Comparison of ENCODE assay signal across 17 cellular contexts in the genomic region with DNA sequence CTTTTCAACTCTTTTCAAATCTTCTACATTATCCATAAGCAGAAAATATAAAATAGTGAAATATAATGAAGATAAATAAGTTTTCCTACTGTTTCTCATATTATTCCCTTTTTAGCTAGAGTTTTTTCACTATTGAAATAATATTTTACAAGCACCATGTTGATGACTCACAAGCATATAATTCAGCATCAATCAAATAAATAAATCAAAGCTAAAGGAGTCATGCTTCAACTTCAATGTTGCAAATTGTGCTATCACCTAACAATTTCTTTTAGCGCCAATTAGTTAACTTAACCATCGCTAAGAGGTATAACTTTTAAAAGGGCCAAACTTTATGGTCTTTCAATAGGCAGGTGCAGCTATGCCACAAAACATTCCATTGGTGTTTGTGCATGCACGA.
DNase-seq lines count a peak whose midpoint lies in the region; ATAC-seq, FAIRE-seq and TF ChIP-seq lines count a peak whose summit lies in the region.
"Had no signal": no experiment of that assay in that cellular context is flagged by ENCODE, and none has a peak within 500 bp of the region (broad histone marks: within the 10 kb centered on the region; RNA-seq: fewer than 3 reads in every experiment).

No MANE protein-coding gene starts in this region.

- TF ChIP-seq CTCF in SK-N-SH (IDR thresholded peaks at IDR 0.05): no peak
- TF ChIP-seq CTCF in astrocyte (IDR thresholded peaks at IDR 0.05; ENCODE audit: insufficient read depth, low read depth, low read length): no peak
- no peak for TF ChIP-seq CTCF in neural cell (IDR thresholded peaks at IDR 0.05; ENCODE audit: poor library complexity, severe bottlenecking)

- H3K4me3 ChIP-seq in SK-N-SH (ENCODE audit: low read depth in 2 of 2, low read length in 1 of 2) (no peak overlapping the region), astrocyte (ENCODE audit: insufficient read depth, low read depth, low read length) (no peak overlapping the region), neural cell (ENCODE audit: low read length) (no peak overlapping the region)
- H3K4me3 ChIP-seq: BLaER1 treated with 17β-estradiol and CSF1 and Interleukin-3, amounts not matched to agents 10 nM and 100 nM; GM12878; K562 had no signal

- H2AFZ ChIP-seq in SK-N-SH (ENCODE audit: low read depth): no peak overlapping the region
- no peak overlapping the region for H2AFZ ChIP-seq in astrocyte (ENCODE audit: low read depth, low read length)
- no peak overlapping the region for H2AFZ ChIP-seq in neural cell (ENCODE audit: low read depth, low read length)

- H3K4me2 ChIP-seq in SK-N-SH (no peak overlapping the region), astrocyte (ENCODE audit: low read length) (no peak overlapping the region), neural cell (ENCODE audit: low read length) (peak overlapping the region; percentile 1)
- H3K4me2 ChIP-seq: BLaER1 treated with 17β-estradiol and CSF1 and Interleukin-3, amounts not matched to agents 10 nM and 100 nM had no signal

- H3K79me2 ChIP-seq in SK-N-SH (ENCODE audit: insufficient read depth): no peaks in the 10 kb centered on the region
- no peaks in the 10 kb centered on the region for H3K79me2 ChIP-seq in astrocyte (ENCODE audit: insufficient read depth, low read length)
- H3K79me2 ChIP-seq in neural cell (replicated peaks; ENCODE audit: insufficient read depth, low read length): no peaks in the 10 kb centered on the region

- 56% methylated on average over 3 of the region's 3 CpGs for WGBS in SK-N-SH (ENCODE audit: low lambda C conversion rate)

- no peak for ATAC-seq in SK-N-SH treated with all-trans-retinoic acid at 6 μM for 48 hours
- no peak for ATAC-seq in GM18870 (IDR thresholded peaks at IDR 0.05; ENCODE audit: unreplicated experiment)
- ATAC-seq in HG03442 (IDR thresholded peaks at IDR 0.05; ENCODE audit: unreplicated experiment): no peak
- ATAC-seq: GM12878, K562 had no signal

- H3K4me1 ChIP-seq in SK-N-SH (ENCODE audit: control insufficient read depth in 1 of 2, insufficient read depth in 2 of 2, low read depth in 1 of 2, low read length in 1 of 2) (no peaks in the 10 kb centered on the region), astrocyte (ENCODE audit: insufficient read depth, low read length) (no peaks in the 10 kb centered on the region)
- H3K4me1 ChIP-seq: BLaER1 treated with 17β-estradiol and CSF1 and Interleukin-3, amounts not matched to agents 10 nM and 100 nM had no signal

- TF ChIP-seq EP300 in SK-N-SH (IDR thresholded peaks at IDR 0.05; ENCODE audit: borderline replicate concordance in 1 of 2, low read depth in 1 of 2, low read length in 1 of 2) (no peak), neural cell (conservative IDR thresholded peaks at IDR 0.05; ENCODE audit: poor library complexity, severe bottlenecking) (no peak)

- H3K27ac Mint-ChIP-seq in astrocyte (ENCODE audit: unreplicated experiment): no peak overlapping the region
- H3K27ac Mint-ChIP-seq: CD4-positive, CD25-positive, alpha-beta regulatory T cell had no signal

- H3K9me2 ChIP-seq in SK-N-SH (no peaks in the 10 kb centered on the region), neural cell (ENCODE audit: insufficient read depth, low read length) (no peaks in the 10 kb centered on the region)

- H3K27ac ChIP-seq in SK-N-SH (ENCODE audit: low read depth in 2 of 2, low read length in 1 of 2) (no peak overlapping the region), astrocyte (ENCODE audit: low read depth, low read length) (no peak overlapping the region), neural cell (ENCODE audit: low read length) (peak overlapping the region; percentile 91)
- H3K27ac ChIP-seq: 22Rv1; BLaER1 treated with 17β-estradiol and CSF1 and Interleukin-3, amounts not matched to agents 10 nM and 100 nM; HL-60 had no signal

- H3K27me3 ChIP-seq in SK-N-SH (ENCODE audit: insufficient read depth) (no peaks in the 10 kb centered on the region), astrocyte (ENCODE audit: insufficient read depth, low read length) (no peaks in the 10 kb centered on the region), neural cell (ENCODE audit: insufficient read depth, low read depth, low read length) (no peaks in the 10 kb centered on the region)
- H3K27me3 ChIP-seq: BLaER1 treated with 17β-estradiol and CSF1 and Interleukin-3, amounts not matched to agents 10 nM and 100 nM had no signal

- POLR2A ChIA-PET in SK-N-SH (lab: Yijun Ruan, JAX): no interaction called here

- H3K4me3 Mint-ChIP-seq in astrocyte (ENCODE audit: unreplicated experiment): no peak overlapping the region
- H3K4me3 Mint-ChIP-seq: CD4-positive, CD25-positive, alpha-beta regulatory T cell; H9 had no signal

- H3K9ac ChIP-seq in SK-N-SH (no peak overlapping the region), astrocyte (ENCODE audit: low read length) (no peak overlapping the region), neural cell (ENCODE audit: low read length) (no peak overlapping the region)
- H3K9ac ChIP-seq: BLaER1 treated with 17β-estradiol and CSF1 and Interleukin-3, amounts not matched to agents 10 nM and 100 nM had no signal

- no peaks in the 10 kb centered on the region for H3F3A ChIP-seq in SK-N-SH (replicated peaks; ENCODE audit: insufficient read depth)
- H3F3A ChIP-seq in neural cell (ENCODE audit: insufficient read depth, low read length, poor library complexity, severe bottlenecking): peaks cover 14% of the 10 kb centered on the region

- TF ChIP-seq RAD21 in SK-N-SH (IDR thresholded peaks at IDR 0.05; ENCODE audit: low read length) (no peak), neural cell (conservative IDR thresholded peaks at IDR 0.05) (no peak)

- no peaks in the 10 kb centered on the region for H3K4me1 Mint-ChIP-seq in astrocyte (ENCODE audit: low read depth, unreplicated experiment)
- H3K4me1 Mint-ChIP-seq: CD4-positive, CD25-positive, alpha-beta regulatory T cell; H9 had no signal

- H3K27me3 Mint-ChIP-seq in astrocyte (ENCODE audit: low read depth, unreplicated experiment): no peaks in the 10 kb centered on the region
- H3K27me3 Mint-ChIP-seq: CD4-positive, CD25-positive, alpha-beta regulatory T cell had no signal

- no peak for FAIRE-seq in astrocyte (lab: Jason Lieb, UNC)
- FAIRE-seq: GM12878, GM18507, K562 had no signal

- H3K9me3 Mint-ChIP-seq in astrocyte (ENCODE audit: unreplicated experiment): no peaks in the 10 kb centered on the region
- H3K9me3 Mint-ChIP-seq: H9 had no signal

- H3K36me3 ChIP-seq in SK-N-SH (replicated peaks in 1 of 2; ENCODE audit: control insufficient read depth in 1 of 2, insufficient read depth in 2 of 2, low read length in 1 of 2) (no peaks in the 10 kb centered on the region), astrocyte (ENCODE audit: insufficient read depth, low read length) (no peaks in the 10 kb centered on the region), neural cell (ENCODE audit: insufficient read depth, low read length) (no peaks in the 10 kb centered on the region)
- H3K36me3 ChIP-seq: BLaER1 treated with 17β-estradiol and CSF1 and Interleukin-3, amounts not matched to agents 10 nM and 100 nM had no signal

- DNase-seq in SK-N-SH (no peak), astrocyte (ENCODE audit: low read depth) (peak; percentile 29), NCI-H446 treated with DMSO at 0.1 percent for 48 hours (lab: John Stamatoyannopoulos, UW) (no peak)
- DNase-seq: CD4-positive, CD25-positive, alpha-beta regulatory T cell; DMS53; GOT3; H9 had no signal

- H3K36me3 Mint-ChIP-seq in astrocyte (ENCODE audit: low read depth, unreplicated experiment): no peaks in the 10 kb centered on the region
- H3K36me3 Mint-ChIP-seq: CD4-positive, CD25-positive, alpha-beta regulatory T cell had no signal

- H4K20me1 ChIP-seq in SK-N-SH (ENCODE audit: insufficient read depth) (no peaks in the 10 kb centered on the region), astrocyte (ENCODE audit: insufficient read depth, low read length) (no peaks in the 10 kb centered on the region), neural cell (ENCODE audit: insufficient read depth) (no peaks in the 10 kb centered on the region)
- H4K20me1 ChIP-seq: BLaER1 treated with 17β-estradiol and CSF1 and Interleukin-3, amounts not matched to agents 10 nM and 100 nM had no signal

- H3K9me3 ChIP-seq in SK-N-SH: no peaks in the 10 kb centered on the region
- H3K9me3 ChIP-seq in astrocyte (ENCODE audit: insufficient read depth, low read depth, low read length): no peaks in the 10 kb centered on the region
- no peaks in the 10 kb centered on the region for H3K9me3 ChIP-seq in neural cell (ENCODE audit: low read length)
- H3K9me3 ChIP-seq: BLaER1 treated with 17β-estradiol and CSF1 and Interleukin-3, amounts not matched to agents 10 nM and 100 nM had no signal

- CTCF ChIA-PET in SK-N-SH (lab: Yijun Ruan, JAX): no interaction called here

TF ChIP-seq in SK-N-SH, 30 proteins besides CTCF, POLR2A, EP300 and RAD21 (continues in another document):
- TF ChIP-seq POLR2AphosphoS5 (IDR thresholded peaks at IDR 0.05; ENCODE audit: low read depth, low read length): no peak

TF ChIP-seq in SK-N-SH treated with all-trans-retinoic acid at 6 μM for 48 hours, 23 proteins besides CTCF, POLR2A, EP300 and RAD21 (continues in another document):
- no peak for TF ChIP-seq TCF4 (CRISPR knock-in tag; IDR thresholded peaks at IDR 0.05; ENCODE audit: borderline replicate concordance)

TF ChIP-seq in neural cell, 6 proteins besides CTCF, POLR2A, EP300 and RAD21 (continues in another document):
- TF ChIP-seq, protein P1, sequence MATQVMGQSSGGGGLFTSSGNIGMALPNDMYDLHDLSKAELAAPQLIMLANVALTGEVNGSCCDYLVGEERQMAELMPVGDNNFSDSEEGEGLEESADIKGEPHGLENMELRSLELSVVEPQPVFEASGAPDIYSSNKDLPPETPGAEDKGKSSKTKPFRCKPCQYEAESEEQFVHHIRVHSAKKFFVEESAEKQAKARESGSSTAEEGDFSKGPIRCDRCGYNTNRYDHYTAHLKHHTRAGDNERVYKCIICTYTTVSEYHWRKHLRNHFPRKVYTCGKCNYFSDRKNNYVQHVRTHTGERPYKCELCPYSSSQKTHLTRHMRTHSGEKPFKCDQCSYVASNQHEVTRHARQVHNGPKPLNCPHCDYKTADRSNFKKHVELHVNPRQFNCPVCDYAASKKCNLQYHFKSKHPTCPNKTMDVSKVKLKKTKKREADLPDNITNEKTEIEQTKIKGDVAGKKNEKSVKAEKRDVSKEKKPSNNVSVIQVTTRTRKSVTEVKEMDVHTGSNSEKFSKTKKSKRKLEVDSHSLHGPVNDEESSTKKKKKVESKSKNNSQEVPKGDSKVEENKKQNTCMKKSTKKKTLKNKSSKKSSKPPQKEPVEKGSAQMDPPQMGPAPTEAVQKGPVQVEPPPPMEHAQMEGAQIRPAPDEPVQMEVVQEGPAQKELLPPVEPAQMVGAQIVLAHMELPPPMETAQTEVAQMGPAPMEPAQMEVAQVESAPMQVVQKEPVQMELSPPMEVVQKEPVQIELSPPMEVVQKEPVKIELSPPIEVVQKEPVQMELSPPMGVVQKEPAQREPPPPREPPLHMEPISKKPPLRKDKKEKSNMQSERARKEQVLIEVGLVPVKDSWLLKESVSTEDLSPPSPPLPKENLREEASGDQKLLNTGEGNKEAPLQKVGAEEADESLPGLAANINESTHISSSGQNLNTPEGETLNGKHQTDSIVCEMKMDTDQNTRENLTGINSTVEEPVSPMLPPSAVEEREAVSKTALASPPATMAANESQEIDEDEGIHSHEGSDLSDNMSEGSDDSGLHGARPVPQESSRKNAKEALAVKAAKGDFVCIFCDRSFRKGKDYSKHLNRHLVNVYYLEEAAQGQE (IDR thresholded peaks at IDR 0.05; ENCODE audit: borderline replicate concordance): no peak
- TF ChIP-seq POLR2AphosphoS5 (IDR thresholded peaks at IDR 0.05): no peak
